Comparison of ENCODE assay signal across 8 cellular contexts in genomic region chr6:156828280-156828703, GRCh38. TPM values are rescaled to one million over a fixed set of nuclear protein-coding genes. Genes with fewer than 3 reads are reported as not detected.
DNase-seq lines count a peak whose midpoint lies in the region; ATAC-seq and TF ChIP-seq lines count a peak whose summit lies in the region.

No MANE protein-coding gene starts in this region.

- H3K36me3 Mint-ChIP-seq in activated T-cell treated with anti-CD3 and anti-CD28 coated beads, Interleukin-2, amount 50 U/mL, for 4 hours (ENCODE audit: insufficient read depth): peaks cover 10% of the 10 kb centered on the region

- H3K4me3 Mint-ChIP-seq in activated T-cell treated with anti-CD3 and anti-CD28 coated beads, Interleukin-2, amount 50 U/mL, for 4 hours: no peak overlapping the region
- H3K4me3 Mint-ChIP-seq in stimulated activated naive CD8-positive, alpha-beta T cell treated with anti-CD3 and anti-CD28 coated beads, Interleukin-15, amount 100 ng/mL, for 72 hours: no peak overlapping the region

- no peaks in the 10 kb centered on the region for H3K27me3 Mint-ChIP-seq in activated T-cell treated with anti-CD3 and anti-CD28 coated beads, Interleukin-2, amount 50 U/mL, for 4 hours (ENCODE audit: low read depth)
- H3K27me3 Mint-ChIP-seq in stimulated activated naive CD8-positive, alpha-beta T cell treated with anti-CD3 and anti-CD28 coated beads, Interleukin-15, amount 100 ng/mL, for 72 hours: no peaks in the 10 kb centered on the region

- H3K27ac Mint-ChIP-seq in stimulated activated naive CD8-positive, alpha-beta T cell treated with anti-CD3 and anti-CD28 coated beads, Interleukin-15, amount 100 ng/mL, for 72 hours: no peak overlapping the region

- H3K4me3 ChIP-seq in fibroblast of pulmonary artery (replicated peaks; ENCODE audit: low read depth, low read length): no peak overlapping the region

- TF ChIP-seq CTCF in fibroblast of pulmonary artery (IDR thresholded peaks at IDR 0.05; ENCODE audit: low read length, missing control alignments): no peak

- H3K9me3 Mint-ChIP-seq in activated T-cell treated with anti-CD3 and anti-CD28 coated beads, Interleukin-2, amount 50 U/mL, for 4 hours: no peaks in the 10 kb centered on the region
- H3K9me3 Mint-ChIP-seq in stimulated activated naive CD8-positive, alpha-beta T cell treated with anti-CD3 and anti-CD28 coated beads, Interleukin-15, amount 100 ng/mL, for 72 hours: no peaks in the 10 kb centered on the region

- ATAC-seq in activated T-cell treated with anti-CD3 and anti-CD28 coated beads, Interleukin-2, amount 50 U/mL, for 4 hours: peak; percentile 94 to 97
- peak; percentile 92 for ATAC-seq in stimulated activated naive CD8-positive, alpha-beta T cell treated with anti-CD3 and anti-CD28 coated beads, Interleukin-15, amount 100 ng/mL, for 72 hours
- no peak for ATAC-seq in GM21737 (IDR thresholded peaks at IDR 0.05; ENCODE audit: unreplicated experiment)
- no peak for ATAC-seq in GM18870 (IDR thresholded peaks at IDR 0.05; ENCODE audit: unreplicated experiment)

- no peak for DNase-seq in activated T-cell treated with anti-CD3 and anti-CD28 coated beads, Interleukin-2, amount 50 U/mL, for 4 hours
- DNase-seq in activated T-cell treated with anti-CD3 and anti-CD28 coated beads for 4 hours (no peak), RPMI7951 (ENCODE audit: low read depth) (peak; percentile 91), fibroblast of pulmonary artery (ENCODE audit: low read depth) (peak; percentile 68), COLO668 (lab: John Stamatoyannopoulos, UW; ENCODE audit: unreplicated experiment) (no peak)
- no peak for DNase-seq in stimulated activated naive CD8-positive, alpha-beta T cell treated with anti-CD3 and anti-CD28 coated beads, Interleukin-15, amount 100 ng/mL, for 72 hours

- H3K4me1 Mint-ChIP-seq in activated T-cell treated with anti-CD3 and anti-CD28 coated beads, Interleukin-2, amount 50 U/mL, for 4 hours (ENCODE audit: low read depth): peaks cover 75% of the 10 kb centered on the region
- peaks cover 76% of the 10 kb centered on the region for H3K4me1 Mint-ChIP-seq in stimulated activated naive CD8-positive, alpha-beta T cell treated with anti-CD3 and anti-CD28 coated beads, Interleukin-15, amount 100 ng/mL, for 72 hours

RNA-seq across cellular contexts. Expression of gene ARID1B, which starts 51.1 kb away (rescaled TPM):
- total RNA-seq in activated T-cell treated with anti-CD3 and anti-CD28 coated beads, Interleukin-2, amount 50 U/mL, for 4 hours: 10 to 100 TPM; 45.6 to 46.6 (median 46.0) TPM
- 13.7 and 14.8 TPM in 2 replicates for total RNA-seq in RPMI7951 (2014; rRNA removed; shearing (Covaris generic))

Comparison
In these comparisons a context has a peak if more than half of its experiments do, and no peak if none do; other contexts are left out.
1. ATAC-seq: peak in activated T-cell treated with anti-CD3 and anti-CD28 coated beads, Interleukin-2, amount 50 U/mL, for 4 hours (2 of 2) and stimulated activated naive CD8-positive, alpha-beta T cell treated with anti-CD3 and anti-CD28 coated beads, Interleukin-15, amount 100 ng/mL, for 72 hours (single experiment); none in GM21737 (single experiment) and GM18870 (single experiment).
2. DNase-seq: peak in RPMI7951 (single experiment) and fibroblast of pulmonary artery (single experiment); none in activated T-cell treated with anti-CD3 and anti-CD28 coated beads, Interleukin-2, amount 50 U/mL, for 4 hours (single experiment), activated T-cell treated with anti-CD3 and anti-CD28 coated beads for 4 hours (single experiment), stimulated activated naive CD8-positive, alpha-beta T cell treated with anti-CD3 and anti-CD28 coated beads, Interleukin-15, amount 100 ng/mL, for 72 hours (0 of 2) and COLO668 (single experiment).